1 cellular context compared by ENCODE assay signal in genomic region chr5:1255081-1255561, GRCh38.
TF ChIP-seq lines count a peak whose summit lies in the region.

No MANE protein-coding gene starts in this region.

TF ChIP-seq in HepG2, 621 proteins besides CTCF, POLR2A, EP300 and RAD21 (continued from another document):
- no peak for TF ChIP-seq HOXA3 (CRISPR knock-in tag; IDR thresholded peaks at IDR 0.05)
- TF ChIP-seq GLI4 (CRISPR knock-in tag; IDR thresholded peaks at IDR 0.05; ENCODE audit: borderline replicate concordance), result no peak
- TF ChIP-seq RXRB (CRISPR knock-in tag; IDR thresholded peaks at IDR 0.05; ENCODE audit: borderline replicate concordance), result no peak
- TF ChIP-seq SNAPC2 (CRISPR knock-in tag; IDR thresholded peaks at IDR 0.05), result no peak
- no peak for TF ChIP-seq MED1 (CRISPR knock-in tag; IDR thresholded peaks at IDR 0.05)
- no peak for TF ChIP-seq ZNF556 (CRISPR knock-in tag; IDR thresholded peaks at IDR 0.05; ENCODE audit: borderline replicate concordance)
- TF ChIP-seq ZNF350 (CRISPR knock-in tag; IDR thresholded peaks at IDR 0.05; ENCODE audit: borderline replicate concordance, low read depth), result no peak
